8 cellular contexts compared by ENCODE assay signal in genomic region chr5:140041099-140041491, GRCh38. TPM values are rescaled to one million over a fixed set of nuclear protein-coding genes. Genes with fewer than 3 reads are reported as not detected.
DNase-seq lines count a peak whose midpoint lies in the region; ATAC-seq, FAIRE-seq and TF ChIP-seq lines count a peak whose summit lies in the region.

No MANE protein-coding gene starts in this region.

- BruUV-seq in GM12878 (replicated peaks; lab: Mats Ljungman, UMichigan), result TSS peak; percentile 40

- no peaks in the 10 kb centered on the region for H4K20me1 ChIP-seq in GM12878 (ENCODE audit: control insufficient read depth, insufficient read depth)

- FAIRE-seq in GM19239 (lab: Jason Lieb, UNC) (peak; percentile 65), GM12878 (lab: Jason Lieb, UNC) (no peak)

- POLR2A ChIA-PET in GM12878 (lab: Charles Lee), result interaction anchor here (0.5 to 2.0 kb wide), 22 partner anchors 9 to 634 kb away, joined by 3 to 21 read pairs (median 3); no protein-coding TSS in a partner anchor

- no peaks in the 10 kb centered on the region for H3K9me3 Mint-ChIP-seq in natural killer cell

- peaks cover 26% of the 10 kb centered on the region for H3K4me1 ChIP-seq in ACC112 (ENCODE audit: control insufficient read depth, insufficient read depth, low read length, unreplicated experiment)
- H3K4me1 ChIP-seq in GM12878 (ENCODE audit: control insufficient read depth, insufficient read depth, low read length), result peaks cover 13% of the 10 kb centered on the region
- no peaks in the 10 kb centered on the region for H3K4me1 ChIP-seq in prostate gland (replicated peaks)

- peak overlapping the region; percentile 70 for H3K4me2 ChIP-seq in GM12878 (ENCODE audit: control insufficient read depth, insufficient read depth)

- TF ChIP-seq EP300 in GM12878 (IDR thresholded peaks at IDR 0.05; ENCODE audit: borderline replicate concordance in 1 of 2, control insufficient read depth in 1 of 2, low read depth in 2 of 2, low read length in 2 of 2), result no peak

- H3K27ac Mint-ChIP-seq in natural killer cell, result no peak overlapping the region

- H3K36me3 Mint-ChIP-seq in natural killer cell, result no peaks in the 10 kb centered on the region

- peak overlapping the region; percentile 79 for H3K4me3 Mint-ChIP-seq in natural killer cell

- ATAC-seq in GM12878 (no peak), natural killer cell (no peak), HG03460 (IDR thresholded peaks at IDR 0.05; ENCODE audit: unreplicated experiment) (no peak), GM19328 (IDR thresholded peaks at IDR 0.05; ENCODE audit: unreplicated experiment) (no peak)

- peak overlapping the region; percentile 84; the same call in 1 of the 2 replicates for H3K4me3 ChIP-seq in ACC112 (ENCODE audit: low read depth, low read length)
- H3K4me3 ChIP-seq in GM12878, result peak overlapping the region; percentile 89
- no peak overlapping the region for H3K4me3 ChIP-seq in prostate gland

- SMC1A ChIA-PET in GM12878 (lab: Charles Lee; ENCODE audit: uncharacterized antibody, unreplicated experiment), result interaction anchor here (0.7 to 19.1 kb wide), 18 partner anchors 9 to 254 kb away, joined by 3 to 394 read pairs (median 4); partner anchors contain the start of gene PURA

- peaks cover 17 to 27% of the 10 kb centered on the region in 2 donors for H3K4me1 Mint-ChIP-seq in natural killer cell

- H3K27me3 ChIP-seq in ACC112 (ENCODE audit: insufficient read depth, low read length), result no peaks in the 10 kb centered on the region
- H3K27me3 ChIP-seq in GM12878 (replicated peaks in 1 of 2; ENCODE audit: control insufficient read depth in 2 of 2, insufficient read depth in 2 of 2, low read length in 1 of 2), result no peaks in the 10 kb centered on the region
- H3K27me3 ChIP-seq in prostate gland (replicated peaks; ENCODE audit: insufficient read depth), result no peaks in the 10 kb centered on the region

- peaks cover 56 to 60% of the 10 kb centered on the region in 2 donors for H3K27me3 Mint-ChIP-seq in natural killer cell (ENCODE audit: low read depth in 2 of 2)

- no peaks in the 10 kb centered on the region for H3K36me3 ChIP-seq in ACC112 (ENCODE audit: insufficient read depth, low read length)
- H3K36me3 ChIP-seq in GM12878 (ENCODE audit: control insufficient read depth in 2 of 2, insufficient read depth in 2 of 2, low read length in 1 of 2), result no peaks in the 10 kb centered on the region
- no peaks in the 10 kb centered on the region for H3K36me3 ChIP-seq in prostate gland

- TF ChIP-seq CTCF in GM12878 (IDR thresholded peaks at IDR 0.05 in 2 of 3, conservative IDR thresholded peaks at IDR 0.05 in 1 of 3; ENCODE audit: control insufficient read depth in 2 of 3, extremely low read depth in 1 of 3, insufficient read depth in 1 of 3, low read depth in 3 of 3, low read length in 3 of 3) (no peak), natural killer cell (IDR thresholded peaks at IDR 0.05) (no peak), prostate gland (IDR thresholded peaks at IDR 0.05) (no peak)

- 45% methylated on average over 4 of the region's 4 CpGs for WGBS in GM12878 (ENCODE audit: insufficient coverage, insufficient replicate concordance, low lambda C conversion rate, missing lambda C conversion rate)
- 73% methylated on average over 4 of the region's 4 CpGs for WGBS in prostate gland

- intact Hi-C loops in GM12878 (cut with micrococcal nuclease; ENCODE audit: unreplicated experiment) (loop anchor here (5.0 to 10.0 kb wide), 3 partner anchors 66 to 256 kb away; no protein-coding TSS in a partner anchor), natural killer cell (cut with micrococcal nuclease) (no loop called here), prostate gland (cut with DNase I) (no loop called here)

- peak overlapping the region; percentile 61 for H2AFZ ChIP-seq in ACC112 (ENCODE audit: low read length, unreplicated experiment)
- peak overlapping the region; percentile 61 for H2AFZ ChIP-seq in GM12878 (ENCODE audit: control insufficient read depth, low read depth, low read length)

- H3K79me2 ChIP-seq in ACC112 (ENCODE audit: control insufficient read depth, insufficient read depth, low read length, unreplicated experiment), result no peaks in the 10 kb centered on the region
- H3K79me2 ChIP-seq in GM12878 (ENCODE audit: control insufficient read depth, insufficient read depth, low read length), result peaks cover 68% of the 10 kb centered on the region

- in situ Hi-C loops in GM12878 (cut with MboI), result loop anchor here (25.0 kb wide), 1 partner anchor 1571 kb away; the partner anchor contains the start of gene DIAPH1

- CTCF ChIA-PET in GM12878 (lab: Yijun Ruan, JAX), result interaction anchor here (0.9 to 9.1 kb wide), 14 partner anchors 9 to 255 kb away, joined by 3 to 123 read pairs (median 5); no protein-coding TSS in a partner anchor

- no peak for TF ChIP-seq POLR2A in GM12878 (IDR thresholded peaks at IDR 0.05; ENCODE audit: low read depth, low read length)
- TF ChIP-seq POLR2A in prostate gland (IDR thresholded peaks at IDR 0.05), result no peak

- no peak for DNase-seq in GM19239 (ENCODE audit: insufficient read length, low spot score)
- no peak for DNase-seq in GM12878 (ENCODE audit: low read depth, low spot score)
- no peak for DNase-seq in natural killer cell
- DNase-seq in prostate gland (ENCODE audit: low spot score), result no peak
- DNase-seq in NCI-H128 (lab: John Stamatoyannopoulos, UW; ENCODE audit: unreplicated experiment), result no peak

- RAD21 ChIA-PET in GM12878 (lab: Charles Lee; ENCODE audit: unreplicated experiment), result interaction anchor here (0.6 to 14.1 kb wide), 22 partner anchors 8 to 294 kb away, joined by 3 to 204 read pairs (median 5); partner anchors contain the start of gene PURA

- H3K9me3 ChIP-seq in GM12878 (replicated peaks; ENCODE audit: control insufficient read depth, insufficient read depth, low read length) (no peaks in the 10 kb centered on the region), prostate gland (no peaks in the 10 kb centered on the region)

- no peak for TF ChIP-seq RAD21 in GM12878 (IDR thresholded peaks at IDR 0.05; ENCODE audit: insufficient read depth, low read depth, low read length)

- peak overlapping the region; percentile 56 for H3K9ac ChIP-seq in GM12878 (ENCODE audit: control insufficient read depth, insufficient read depth, low read length)

- peak overlapping the region; percentile 8; the same call in 1 of the 2 replicates for H3K27ac ChIP-seq in ACC112 (ENCODE audit: low read depth, low read length)
- peak overlapping the region; percentile 43 for H3K27ac ChIP-seq in GM12878 (ENCODE audit: control insufficient read depth, insufficient read depth)
- no peak overlapping the region for H3K27ac ChIP-seq in prostate gland

TF ChIP-seq in GM12878, 131 proteins besides CTCF, POLR2A, EP300 and RAD21 (continues in another document):
- TF ChIP-seq MXI1 (IDR thresholded peaks at IDR 0.05; ENCODE audit: low read depth, low read length), result no peak
- TF ChIP-seq RELB (IDR thresholded peaks at IDR 0.05; ENCODE audit: low read depth), result no peak
- peak; percentile 76 to 77 for TF ChIP-seq BHLHE40 (IDR thresholded peaks at IDR 0.05; ENCODE audit: borderline replicate concordance in 1 of 2, low read depth in 2 of 2, low read length in 1 of 2)
- no peak for TF ChIP-seq NKRF (conservative IDR thresholded peaks at IDR 0.05)
- no peak for TF ChIP-seq STAT3 (IDR thresholded peaks at IDR 0.05; ENCODE audit: low read depth, low read length)

RNA-seq across cellular contexts. Expression of gene NRG2, which starts 2.0 kb away (rescaled TPM):
- total RNA-seq in GM12878 (2013; cell fraction: nucleolus; rRNA removed), result 53.8 and 54.8 TPM in 2 replicates
- total RNA-seq in GM12878 (2014; rRNA removed), result 19.7 and 20.3 TPM in 2 replicates
- 10.8 and 11.9 TPM in 2 replicates for total RNA-seq in GM12878 (2014; rRNA removed; fragmentation: Illumina TruSeq; extraction: Trizol)
- total RNA-seq in GM12878 (2021), result 21.0 and 21.7 TPM in 2 replicates
- 1.5 TPM for polyA plus RNA-seq in GM12878 (2011; ENCODE audit: low read depth)
- polyA plus RNA-seq in GM12878 (2011; rRNA removed), result 3.2 and 7.3 TPM in 2 replicates
- 7.9 and 9.5 TPM in 2 replicates for polyA plus RNA-seq in GM12878 (2011; cell fraction: cytosol; rRNA removed)
- polyA plus RNA-seq in GM12878 (2011; cell fraction: nucleus; rRNA removed), result 18.4 and 19.2 TPM in 2 replicates
- polyA plus RNA-seq in GM12878 (2012), result 4.3 and 4.8 TPM in 2 replicates
- 4.9 and 11.8 TPM in 2 replicates for polyA plus RNA-seq in GM12878 (2014; fragmentation: Illumina TruSeq; extraction: Trizol)
- under 1 TPM; 0.10 to 0.15 TPM for polyA plus RNA-seq in GM12878 (2014; fragmentation: Nextera tagmentation; extraction: Ambion mirVana)
- 15.4 and 18.7 TPM in 2 replicates for polyA plus RNA-seq in GM12878 (2014; rRNA removed)
- polyA plus RNA-seq in GM12878 (2016; fragmentation: Nextera tagmentation; extraction: Ambion mirVana), result 1 to 10 TPM; 3.1 to 3.7 TPM
- polyA minus RNA-seq in GM12878 (2011; rRNA and poly(A)+ RNA removed), result 5.3 and 9.1 TPM in 2 replicates
- 3.5 and 5.5 TPM in 2 replicates for polyA minus RNA-seq in GM12878 (2011; cell fraction: cytosol; rRNA and poly(A)+ RNA removed)
- 8.6 and 15.8 TPM in 2 replicates for polyA minus RNA-seq in GM12878 (2011; cell fraction: nucleus; rRNA and poly(A)+ RNA removed)
- total RNA-seq in natural killer cell, result under 1 TPM; 0.21 to 0.50 (median 0.40) TPM
- total RNA-seq in prostate gland, result 10 to 100 TPM in 1 of 2 donors, 1 to 10 TPM in 1; 6.6 to 11.1 TPM

Comparison
In these comparisons a context has a peak if more than half of its experiments do, and no peak if none do; other contexts are left out.
1. H3K27ac ChIP-seq: peak in ACC112 (single experiment) and GM12878 (single experiment); none in prostate gland (0 of 2).
2. H3K4me3 ChIP-seq: peak in ACC112 (single experiment) and GM12878 (single experiment); none in prostate gland (0 of 2).
3. RNA of gene NRG2, which starts 2.0 kb away (total RNA-seq): 10.8 to 54.8 TPM in GM12878 and 6.6 to 11.1 TPM in prostate gland; 0.21 to 0.50 TPM in natural killer cell; every median in the first group is over 4 times any median in the second.